8 cellular contexts compared by ENCODE assay signal in the genomic region with DNA sequence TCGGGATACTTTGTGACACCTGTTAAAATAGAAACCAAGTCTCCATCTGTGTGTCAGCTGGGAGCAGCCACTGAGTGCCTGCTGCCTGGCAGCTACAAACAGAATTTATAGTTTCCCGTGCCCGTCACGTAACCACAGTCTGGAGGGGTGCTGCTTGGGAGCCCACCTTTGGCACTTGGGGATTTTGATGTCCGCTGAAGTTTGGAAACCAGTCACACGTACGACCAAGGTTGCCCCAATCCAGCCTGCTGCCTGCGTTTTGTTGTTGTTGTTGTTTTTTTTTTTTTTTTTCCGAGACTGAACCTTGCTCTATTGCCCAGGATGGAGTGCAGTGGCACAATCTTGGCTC. TPM values are rescaled to one million over a fixed set of nuclear protein-coding genes. Genes with fewer than 3 reads are reported as not detected.
DNase-seq lines count a peak whose midpoint lies in the region; ATAC-seq lines count a peak whose summit lies in the region.

No MANE protein-coding gene starts in this region.

- peak overlapping the region; percentile 84 for H3K4me3 ChIP-seq in iPS-18a (ENCODE audit: low read length)

- ATAC-seq in activated CD4-positive, alpha-beta T cell treated with anti-CD3 and anti-CD28 coated beads for 36 hours: no peak
- ATAC-seq in activated CD8-positive, alpha-beta T cell treated with anti-CD3 and anti-CD28 coated beads, Interleukin-2, amount 10 ng/mL, durations not matched to agents 7 days and 5 days: no peak
- ATAC-seq in stimulated activated memory B cell treated with anti-CD40 and anti-IgM and Interleukin-4, amounts not matched to agents 10 μg/mL and 1 μg/mL and 100 μg/mL, for 72 hours: no peak
- no peak for ATAC-seq in GM18870 (IDR thresholded peaks at IDR 0.05; ENCODE audit: unreplicated experiment)

- H3K4me1 Mint-ChIP-seq in activated CD4-positive, alpha-beta T cell treated with anti-CD3 and anti-CD28 coated beads for 36 hours: peaks cover 30% of the 10 kb centered on the region
- peaks cover 17% of the 10 kb centered on the region for H3K4me1 Mint-ChIP-seq in activated CD8-positive, alpha-beta T cell treated with anti-CD3 and anti-CD28 coated beads, Interleukin-2, amount 10 ng/mL, durations not matched to agents 7 days and 5 days (ENCODE audit: low read depth)
- H3K4me1 Mint-ChIP-seq in stimulated activated memory B cell treated with anti-CD40 and anti-IgM and Interleukin-4, amounts not matched to agents 10 μg/mL and 1 μg/mL and 100 μg/mL, for 72 hours: peaks cover 25% of the 10 kb centered on the region

- peak overlapping the region; percentile 91 for H3K4me3 Mint-ChIP-seq in activated CD4-positive, alpha-beta T cell treated with anti-CD3 and anti-CD28 coated beads for 36 hours
- H3K4me3 Mint-ChIP-seq in activated CD8-positive, alpha-beta T cell treated with anti-CD3 and anti-CD28 coated beads, Interleukin-2, amount 10 ng/mL, durations not matched to agents 7 days and 5 days: peak overlapping the region; percentile 93
- peak overlapping the region; percentile 94 for H3K4me3 Mint-ChIP-seq in stimulated activated memory B cell treated with anti-CD40 and anti-IgM and Interleukin-4, amounts not matched to agents 10 μg/mL and 1 μg/mL and 100 μg/mL, for 72 hours

- H3K27ac Mint-ChIP-seq in activated CD4-positive, alpha-beta T cell treated with anti-CD3 and anti-CD28 coated beads for 36 hours: peak overlapping the region; percentile 96
- H3K27ac Mint-ChIP-seq in activated CD8-positive, alpha-beta T cell treated with anti-CD3 and anti-CD28 coated beads, Interleukin-2, amount 10 ng/mL, durations not matched to agents 7 days and 5 days: peak overlapping the region; percentile 95
- peak overlapping the region; percentile 95 for H3K27ac Mint-ChIP-seq in stimulated activated memory B cell treated with anti-CD40 and anti-IgM and Interleukin-4, amounts not matched to agents 10 μg/mL and 1 μg/mL and 100 μg/mL, for 72 hours

- CTCF ChIA-PET in activated CD4-positive, alpha-beta T cell treated with anti-CD3 and anti-CD28 coated beads for 36 hours (lab: Charles Lee): interaction anchor here (0.6 to 1.9 kb wide), 11 partner anchors 8 to 446 kb away, joined by 3 to 9 read pairs (median 3); a partner anchor contains a TSS
- CTCF ChIA-PET in activated CD8-positive, alpha-beta T cell treated with anti-CD3 and anti-CD28 coated beads, Interleukin-2, amount 10 ng/mL, durations not matched to agents 7 days and 5 days (lab: Charles Lee): interaction anchor here (0.7 to 1.3 kb wide), 15 partner anchors 9 to 70 kb away, joined by 3 to 9 read pairs (median 4); no protein-coding TSS in a partner anchor

- peaks cover 30% of the 10 kb centered on the region for H3K36me3 Mint-ChIP-seq in activated CD4-positive, alpha-beta T cell treated with anti-CD3 and anti-CD28 coated beads for 36 hours (ENCODE audit: low read depth)
- peaks cover 35% of the 10 kb centered on the region for H3K36me3 Mint-ChIP-seq in activated CD8-positive, alpha-beta T cell treated with anti-CD3 and anti-CD28 coated beads, Interleukin-2, amount 10 ng/mL, durations not matched to agents 7 days and 5 days (ENCODE audit: low read depth)
- peaks cover 16% of the 10 kb centered on the region for H3K36me3 Mint-ChIP-seq in stimulated activated memory B cell treated with anti-CD40 and anti-IgM and Interleukin-4, amounts not matched to agents 10 μg/mL and 1 μg/mL and 100 μg/mL, for 72 hours

- no peak overlapping the region for H3K27ac ChIP-seq in iPS-18a (ENCODE audit: low read length)

- no peak for DNase-seq in activated CD4-positive, alpha-beta T cell treated with anti-CD3 and anti-CD28 coated beads for 36 hours
- DNase-seq in activated CD4-positive, alpha-beta T cell treated with anti-CD3 and anti-CD28 coated beads, Interleukin-2, amount 50 U/mL, for 1 hour: no peak
- no peak for DNase-seq in activated CD8-positive, alpha-beta T cell treated with anti-CD3 and anti-CD28 coated beads, Interleukin-2, amount 10 ng/mL, durations not matched to agents 7 days and 5 days
- DNase-seq in DMS153 (lab: John Stamatoyannopoulos, UW) (no peak), NCI-H526 treated with DMSO at 0.1 percent for 48 hours (lab: John Stamatoyannopoulos, UW) (no peak)

- H3K9ac ChIP-seq in iPS-18a (ENCODE audit: low read length): peak overlapping the region; percentile 75

- no peaks in the 10 kb centered on the region for H3K9me3 ChIP-seq in iPS-18a (ENCODE audit: control insufficient read depth, low read depth, low read length)

- peaks cover 12% of the 10 kb centered on the region for H3K4me1 ChIP-seq in iPS-18a (ENCODE audit: control insufficient read depth, low read depth, low read length)

- no peaks in the 10 kb centered on the region for H3K27me3 ChIP-seq in iPS-18a (ENCODE audit: control insufficient read depth, insufficient read depth, low read length)

- peaks cover 44% of the 10 kb centered on the region for H3K36me3 ChIP-seq in iPS-18a (ENCODE audit: control insufficient read depth, low read depth, low read length)

- POLR2A ChIA-PET in activated CD4-positive, alpha-beta T cell treated with anti-CD3 and anti-CD28 coated beads for 36 hours (lab: Charles Lee): no interaction called here
- POLR2A ChIA-PET in activated CD8-positive, alpha-beta T cell treated with anti-CD3 and anti-CD28 coated beads, Interleukin-2, amount 10 ng/mL, durations not matched to agents 7 days and 5 days (lab: Charles Lee): interaction anchor here (0.7 to 0.8 kb wide), 4 partner anchors 9 to 631 kb away, joined by 3 to 4 read pairs (median 3); no protein-coding TSS in a partner anchor

- no peaks in the 10 kb centered on the region for H3K9me3 Mint-ChIP-seq in activated CD4-positive, alpha-beta T cell treated with anti-CD3 and anti-CD28 coated beads for 36 hours (ENCODE audit: low read depth)
- no peaks in the 10 kb centered on the region for H3K9me3 Mint-ChIP-seq in activated CD8-positive, alpha-beta T cell treated with anti-CD3 and anti-CD28 coated beads, Interleukin-2, amount 10 ng/mL, durations not matched to agents 7 days and 5 days (ENCODE audit: insufficient read depth)
- no peaks in the 10 kb centered on the region for H3K9me3 Mint-ChIP-seq in stimulated activated memory B cell treated with anti-CD40 and anti-IgM and Interleukin-4, amounts not matched to agents 10 μg/mL and 1 μg/mL and 100 μg/mL, for 72 hours

- no peaks in the 10 kb centered on the region for H3K27me3 Mint-ChIP-seq in activated CD4-positive, alpha-beta T cell treated with anti-CD3 and anti-CD28 coated beads for 36 hours
- H3K27me3 Mint-ChIP-seq in activated CD8-positive, alpha-beta T cell treated with anti-CD3 and anti-CD28 coated beads, Interleukin-2, amount 10 ng/mL, durations not matched to agents 7 days and 5 days (ENCODE audit: low read depth): no peaks in the 10 kb centered on the region
- no peaks in the 10 kb centered on the region for H3K27me3 Mint-ChIP-seq in stimulated activated memory B cell treated with anti-CD40 and anti-IgM and Interleukin-4, amounts not matched to agents 10 μg/mL and 1 μg/mL and 100 μg/mL, for 72 hours

- intact Hi-C loops in activated CD4-positive, alpha-beta T cell treated with anti-CD3 and anti-CD28 coated beads for 36 hours (cut with DNase I, micrococcal nuclease): loop anchor here (1.0 to 5.0 kb wide), 6 partner anchors 262 to 1008 kb away; a partner anchor contains a TSS

RNA-seq across cellular contexts. Expression of a gene that starts 1.6 kb away (rescaled TPM):
- total RNA-seq in activated CD4-positive, alpha-beta T cell treated with anti-CD3 and anti-CD28 coated beads for 36 hours: 10 to 100 TPM; 51.7 to 54.0 TPM
- 10 to 100 TPM; 61.0 to 64.5 TPM for total RNA-seq in activated CD8-positive, alpha-beta T cell treated with anti-CD3 and anti-CD28 coated beads, Interleukin-2, amount 10 ng/mL, durations not matched to agents 7 days and 5 days

RNA-seq across cellular contexts. Expression of a gene that starts 10.1 kb away (rescaled TPM):
- total RNA-seq in activated CD4-positive, alpha-beta T cell treated with anti-CD3 and anti-CD28 coated beads for 36 hours: under 1 TPM in 1 of 2 experiments, not detected in 1; 0.23 TPM
- total RNA-seq in activated CD8-positive, alpha-beta T cell treated with anti-CD3 and anti-CD28 coated beads, Interleukin-2, amount 10 ng/mL, durations not matched to agents 7 days and 5 days: not detected
